ENCODE assay signal across 27 cellular contexts in the genomic region with DNA sequence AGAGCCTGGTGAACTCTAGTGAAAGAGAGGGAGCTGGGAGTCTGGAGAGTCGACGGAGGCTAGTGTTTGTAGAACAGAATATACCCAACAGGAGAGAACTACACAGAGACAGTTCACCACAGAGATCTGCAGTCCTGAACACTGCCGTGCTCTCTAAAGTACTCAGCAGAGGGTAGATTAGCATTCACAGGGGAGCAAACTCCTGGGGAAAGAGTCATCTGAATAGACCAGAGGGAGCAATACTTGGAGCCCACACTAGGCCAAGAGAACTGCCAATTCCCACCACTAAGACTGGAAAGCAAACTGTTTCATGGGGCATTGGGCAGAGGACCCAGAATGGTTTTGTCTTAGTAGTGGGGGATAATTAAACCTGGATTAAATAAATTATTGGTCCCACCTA.
"Had no signal": no experiment of that assay in that cellular context is flagged by ENCODE, and none has a peak within 500 bp of the region (broad histone marks: within the 10 kb centered on the region; RNA-seq: fewer than 3 reads in every experiment).

No MANE protein-coding gene starts in this region.

- H3K4me1 ChIP-seq: colonic mucosa, gastroesophageal sphincter, right atrium auricular region, suprapubic skin, tibial artery had no signal

- H3K36me3 ChIP-seq: colonic mucosa, gastroesophageal sphincter, right atrium auricular region, suprapubic skin, tibial artery, WERI-Rb-1 had no signal

- H3K9me3 Mint-ChIP-seq: activated CD4-positive, alpha-beta memory T cell treated with anti-CD3 and anti-CD28 coated beads, Interleukin-2, amount 10 ng/mL, durations not matched to agents 7 days and 5 days; activated CD4-positive, alpha-beta T cell treated with anti-CD3 and anti-CD28 coated beads, Interleukin-2, amount 10 ng/mL, durations not matched to agents 24 days and 14 days; activated naive CD4-positive, alpha-beta T cell treated with anti-CD3 and anti-CD28 coated beads, Interleukin-2, amount 50 U/mL, for 24 hours; activated naive CD8-positive, alpha-beta T cell treated with anti-CD3 and anti-CD28 coated beads, Interleukin-2, amount 50 U/mL, for 24 hours; activated T-cell treated with anti-CD3 and anti-CD28 coated beads, Interleukin-2, amount 50 U/mL, for 24 hours; activated T-helper 17 cell treated with anti-CD3 and anti-CD28 coated beads, Interleukin-2, amount 50 U/mL, for 72 hours had no signal

- H3K27me3 Mint-ChIP-seq: activated CD4-positive, alpha-beta memory T cell treated with anti-CD3 and anti-CD28 coated beads, Interleukin-2, amount 10 ng/mL, durations not matched to agents 7 days and 5 days; activated CD4-positive, alpha-beta T cell treated with anti-CD3 and anti-CD28 coated beads, Interleukin-2, amount 10 ng/mL, durations not matched to agents 24 days and 14 days; activated naive CD4-positive, alpha-beta T cell treated with anti-CD3 and anti-CD28 coated beads, Interleukin-2, amount 50 U/mL, for 24 hours; activated naive CD8-positive, alpha-beta T cell treated with anti-CD3 and anti-CD28 coated beads, Interleukin-2, amount 50 U/mL, for 24 hours; activated T-cell treated with anti-CD3 and anti-CD28 coated beads, Interleukin-2, amount 50 U/mL, for 24 hours; activated T-helper 17 cell treated with anti-CD3 and anti-CD28 coated beads, Interleukin-2, amount 50 U/mL, for 72 hours; central memory CD8-positive, alpha-beta T cell; naive thymus-derived CD8-positive, alpha-beta T cell had no signal

- H3K36me3 Mint-ChIP-seq: activated naive CD4-positive, alpha-beta T cell treated with anti-CD3 and anti-CD28 coated beads, Interleukin-2, amount 50 U/mL, for 24 hours; naive thymus-derived CD8-positive, alpha-beta T cell had no signal

- H3K9me3 ChIP-seq: colonic mucosa, gastroesophageal sphincter, right atrium auricular region, suprapubic skin, tibial artery had no signal

- H3K4me3 ChIP-seq: colonic mucosa, gastroesophageal sphincter, right atrium auricular region, suprapubic skin, tibial artery had no signal

- DNase-seq: activated CD4-positive, alpha-beta memory T cell treated with anti-CD3 and anti-CD28 coated beads, Interleukin-2, amount 10 ng/mL, durations not matched to agents 7 days and 5 days; activated CD4-positive, alpha-beta T cell treated with anti-CD3 and anti-CD28 coated beads, Interleukin-2, amount 10 ng/mL, durations not matched to agents 24 days and 14 days; activated CD4-positive, CD25-positive, alpha-beta regulatory T cell treated with anti-CD3 and anti-CD28 coated beads, Interleukin-2, amount 50 U/mL, for 72 hours; activated CD8-positive, alpha-beta memory T cell treated with anti-CD3 and anti-CD28 coated beads, Interleukin-2, amount 50 U/mL, for 48 hours; activated gamma-delta T cell treated with Interleukin-2 at 50 U/mL for 16 hours; activated naive CD8-positive, alpha-beta T cell treated with anti-CD3 and anti-CD28 coated beads, Interleukin-2, amount 50 U/mL, for 24 hours; activated T-cell treated with anti-CD3 and anti-CD28 coated beads, Interleukin-2, amount 50 U/mL, for 24 hours; colonic mucosa; effector memory CD4-positive, alpha-beta T cell; erythroblast; head of caudate nucleus; hippocampal formation; islet precursor cell; left ventricle myocardium superior; midbrain; naive thymus-derived CD8-positive, alpha-beta T cell; stimulated activated CD4-positive, alpha-beta T cell treated with anti-CD3 and anti-CD28 coated beads, Interleukin-15, amount 100 ng/mL, for 24 hours; stimulated activated CD4-positive, alpha-beta T cell treated with anti-CD3 and anti-CD28 coated beads, Interleukin-2, amount 100 ng/mL, for 24 hours; stimulated activated naive CD4-positive, alpha-beta T cell; tibial artery; WERI-Rb-1 had no signal

- H3K27ac Mint-ChIP-seq: activated CD4-positive, alpha-beta memory T cell treated with anti-CD3 and anti-CD28 coated beads, Interleukin-2, amount 10 ng/mL, durations not matched to agents 7 days and 5 days; activated CD4-positive, alpha-beta T cell treated with anti-CD3 and anti-CD28 coated beads, Interleukin-2, amount 10 ng/mL, durations not matched to agents 24 days and 14 days; activated naive CD4-positive, alpha-beta T cell treated with anti-CD3 and anti-CD28 coated beads, Interleukin-2, amount 50 U/mL, for 24 hours; activated naive CD8-positive, alpha-beta T cell treated with anti-CD3 and anti-CD28 coated beads, Interleukin-2, amount 50 U/mL, for 24 hours; activated T-cell treated with anti-CD3 and anti-CD28 coated beads, Interleukin-2, amount 50 U/mL, for 24 hours; activated T-helper 17 cell treated with anti-CD3 and anti-CD28 coated beads, Interleukin-2, amount 50 U/mL, for 72 hours had no signal

- H3K27ac ChIP-seq: colonic mucosa, gastroesophageal sphincter, right atrium auricular region, suprapubic skin, tibial artery, WERI-Rb-1 had no signal

- H3K4me1 Mint-ChIP-seq: activated CD4-positive, alpha-beta memory T cell treated with anti-CD3 and anti-CD28 coated beads, Interleukin-2, amount 10 ng/mL, durations not matched to agents 7 days and 5 days; activated CD4-positive, alpha-beta T cell treated with anti-CD3 and anti-CD28 coated beads, Interleukin-2, amount 10 ng/mL, durations not matched to agents 24 days and 14 days; activated naive CD4-positive, alpha-beta T cell treated with anti-CD3 and anti-CD28 coated beads, Interleukin-2, amount 50 U/mL, for 24 hours; activated naive CD8-positive, alpha-beta T cell treated with anti-CD3 and anti-CD28 coated beads, Interleukin-2, amount 50 U/mL, for 24 hours; activated T-helper 17 cell treated with anti-CD3 and anti-CD28 coated beads, Interleukin-2, amount 50 U/mL, for 72 hours; central memory CD8-positive, alpha-beta T cell; naive thymus-derived CD8-positive, alpha-beta T cell had no signal

- H3K4me3 Mint-ChIP-seq: activated CD4-positive, alpha-beta memory T cell treated with anti-CD3 and anti-CD28 coated beads, Interleukin-2, amount 10 ng/mL, durations not matched to agents 7 days and 5 days; activated CD4-positive, alpha-beta T cell treated with anti-CD3 and anti-CD28 coated beads, Interleukin-2, amount 10 ng/mL, durations not matched to agents 24 days and 14 days; activated naive CD4-positive, alpha-beta T cell treated with anti-CD3 and anti-CD28 coated beads, Interleukin-2, amount 50 U/mL, for 24 hours; activated naive CD8-positive, alpha-beta T cell treated with anti-CD3 and anti-CD28 coated beads, Interleukin-2, amount 50 U/mL, for 24 hours; activated T-cell treated with anti-CD3 and anti-CD28 coated beads, Interleukin-2, amount 50 U/mL, for 24 hours; activated T-helper 17 cell treated with anti-CD3 and anti-CD28 coated beads, Interleukin-2, amount 50 U/mL, for 72 hours; central memory CD8-positive, alpha-beta T cell; naive thymus-derived CD8-positive, alpha-beta T cell had no signal

- ATAC-seq: activated naive CD8-positive, alpha-beta T cell treated with anti-CD3 and anti-CD28 coated beads, Interleukin-2, amount 50 U/mL, for 24 hours; activated T-helper 17 cell treated with anti-CD3 and anti-CD28 coated beads, Interleukin-2, amount 50 U/mL, for 72 hours; gastroesophageal sphincter; left ventricle myocardium superior; naive thymus-derived CD8-positive, alpha-beta T cell had no signal

- H3K27me3 ChIP-seq: colonic mucosa, gastroesophageal sphincter, right atrium auricular region, suprapubic skin, tibial artery had no signal
